In the genomic region with DNA sequence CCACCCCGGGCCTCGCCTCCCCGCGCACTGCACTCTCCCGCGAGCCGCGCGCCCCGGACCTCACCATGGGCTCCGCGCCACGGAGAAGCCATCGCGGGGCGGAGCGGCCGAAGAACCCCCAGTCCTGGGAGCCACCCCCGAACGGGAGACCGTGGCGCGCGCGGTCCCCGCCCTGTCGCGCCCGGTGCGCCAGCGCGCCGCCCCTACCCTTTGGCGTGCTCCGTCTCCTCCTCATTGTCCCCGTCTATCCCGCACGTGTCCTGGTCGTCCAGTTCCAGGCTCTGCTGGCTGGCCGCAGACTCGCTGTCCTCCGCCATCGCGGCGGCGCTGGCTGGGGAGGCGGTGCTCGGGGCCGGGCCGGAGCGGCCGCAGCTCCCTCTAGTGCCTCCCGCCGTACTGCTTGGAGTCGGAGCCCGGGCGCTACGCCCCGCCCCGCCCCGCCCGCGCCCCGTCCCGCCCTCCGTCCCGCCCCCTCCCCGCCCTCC, we compare ENCODE assay signal across 8 cellular contexts. TPM values are rescaled to one million over a fixed set of nuclear protein-coding genes. Genes with fewer than 3 reads are reported as not detected.
DNase-seq lines count a peak whose midpoint lies in the region; ATAC-seq and TF ChIP-seq lines count a peak whose summit lies in the region.

NMT2 (minus strand) TSS at position 398 of the 485 bp plus-strand sequence; CDS start at position 317, 81 bp downstream.

- H3K27me3 ChIP-seq in HL-60 (ENCODE audit: insufficient read depth, poor library complexity, severe bottlenecking), result peaks cover 4% of the 10 kb centered on the region

- H3K27me3 Mint-ChIP-seq in brain, result peaks cover 4% of the 10 kb centered on the region

- peak within 1 kb of the TSS; percentile 93 to 98 (median 96) for H3K4me3 Mint-ChIP-seq in brain

- H3K27ac ChIP-seq in HL-60 (replicated peaks) (no peak within 1 kb of the TSS), skin epidermis (peak within 1 kb of the TSS; percentile 53 to 97 (median 83))

- H3K27ac Mint-ChIP-seq in brain, result peak within 1 kb of the TSS; percentile 92 to 96 (median 94)

- H3K36me3 Mint-ChIP-seq in brain, result peaks cover 4% of the 10 kb centered on the region

- H3K4me3 ChIP-seq in HL-60 (replicated peaks; ENCODE audit: insufficient read depth, low read length) (peak within 1 kb of the TSS; percentile 63), skin epidermis (peak within 1 kb of the TSS; percentile 45 to 98 (median 69))

- no peaks in the 10 kb centered on the region for H3K9me3 Mint-ChIP-seq in brain

- peak; percentile 86 for ATAC-seq in GM21381 (IDR thresholded peaks at IDR 0.05; ENCODE audit: unreplicated experiment)

- TF ChIP-seq CTCF in HL-60 (IDR thresholded peaks at IDR 0.05; ENCODE audit: insufficient read depth, low read length) (no peak), brain (conservative IDR thresholded peaks at IDR 0.05) (peak in 1 of 2 experiments; percentile 16)

- DNase-seq in NCI-H524 (lab: John Stamatoyannopoulos, UW) (peak; percentile 42 to 74), NCI-H524 treated with DMSO at 0.1 percent for 48 hours (lab: John Stamatoyannopoulos, UW) (no peak), HL-60 (ENCODE audit: low read depth in 1 of 2, low spot score in 1 of 2) (peak in 1 of 2 experiments; percentile 36), NOMO-1 treated with dmso at 0.1 percent for 144 hours (lab: John Stamatoyannopoulos, UW; ENCODE audit: unreplicated experiment) (peak; percentile 79), iPS-NIHi7 (ENCODE audit: extremely low spot score) (peak; percentile 95)

- peaks cover 44% of the 10 kb centered on the region for H3K4me1 Mint-ChIP-seq in brain

RNA-seq across cellular contexts. Expression of gene NMT2, which starts in this region (rescaled TPM):
- polyA plus RNA-seq in brain (ENCODE audit: insufficient read depth, low read depth, low replicate concordance), result 13.4 TPM
